10 cellular contexts compared by ENCODE assay signal in genomic region chr20:47503685-47504084, GRCh38. TPM values are rescaled to one million over a fixed set of nuclear protein-coding genes. Genes with fewer than 3 reads are reported as not detected.
A peak's percentile ranks its signal among the peaks of the same experiment; 100 is the strongest.
DNase-seq lines count a peak whose midpoint lies in the region; ATAC-seq, FAIRE-seq and TF ChIP-seq lines count a peak whose summit lies in the region.
"Had no signal": no experiment of that assay in that cellular context is flagged by ENCODE, and none has a peak within 500 bp of the region (broad histone marks: within the 10 kb centered on the region; RNA-seq: fewer than 3 reads in every experiment).

No MANE protein-coding gene starts in this region.

- H2AK5ac ChIP-seq in H1 (ENCODE audit: low read depth, low read length), result no peak overlapping the region

- peak overlapping the region; percentile 99 for H3K4me3 Mint-ChIP-seq in activated CD4-positive, alpha-beta T cell treated with anti-CD3 and anti-CD28 coated beads for 36 hours

- no peak for ATAC-seq in activated CD4-positive, alpha-beta T cell treated with anti-CD3 and anti-CD28 coated beads for 36 hours
- no peak for ATAC-seq in GM19397 (IDR thresholded peaks at IDR 0.05; ENCODE audit: unreplicated experiment)

- H3F3A ChIP-seq in smooth muscle cell (ENCODE audit: low read depth), result peaks cover 3% of the 10 kb centered on the region

- H3K4me2 ChIP-seq in OCI-LY7 (ENCODE audit: low read length), result peak overlapping the region; percentile 81
- H3K4me2 ChIP-seq in H1 (ENCODE audit: insufficient read depth in 1 of 2, low read depth in 2 of 2, low read length in 2 of 2), result peak overlapping the region; percentile 77 to 79; a peak in 3 of 4 replicates
- peak overlapping the region; percentile 92 for H3K4me2 ChIP-seq in smooth muscle cell

- no peak for FAIRE-seq in H1 (lab: Jason Lieb, UNC)
- FAIRE-seq: TTC549 had no signal

- no peak overlapping the region for H3K9ac ChIP-seq in H1 (replicated peaks in 1 of 4; ENCODE audit: extremely low read depth in 1 of 4, low read depth in 3 of 4, low read length in 3 of 4)
- peak overlapping the region; percentile 92 for H3K9ac ChIP-seq in smooth muscle cell (ENCODE audit: low read depth)

- no TSS peak for BruUV-seq in OCI-LY7 (replicated peaks; lab: Mats Ljungman, UMichigan)

- H3K9me3 Mint-ChIP-seq in activated CD4-positive, alpha-beta T cell treated with anti-CD3 and anti-CD28 coated beads for 36 hours (ENCODE audit: low read depth), result no peaks in the 10 kb centered on the region

- H3K79me2 ChIP-seq in OCI-LY7 (ENCODE audit: insufficient read depth, low read depth, low read length) (peaks cover 84% of the 10 kb centered on the region), H1 (ENCODE audit: control insufficient read depth in 1 of 2, insufficient read depth in 2 of 2, low read length in 2 of 2) (peaks cover 0 to 62% of the 10 kb centered on the region in 2 experiments; a peak in 2 of 4 replicates), smooth muscle cell (ENCODE audit: low read depth) (peaks cover 64% of the 10 kb centered on the region)

- H3K27me3 Mint-ChIP-seq in activated CD4-positive, alpha-beta T cell treated with anti-CD3 and anti-CD28 coated beads for 36 hours, result no peaks in the 10 kb centered on the region

- H4K5ac ChIP-seq in H1 (ENCODE audit: insufficient read length, low read depth, low read length), result no peak overlapping the region

- no peak for TF ChIP-seq RAD21 in H1 (IDR thresholded peaks at IDR 0.05 in 1 of 2, conservative IDR thresholded peaks at IDR 0.05 in 1 of 2; ENCODE audit: low read depth in 2 of 2, low read length in 2 of 2)

- H2AFZ ChIP-seq in OCI-LY7 (ENCODE audit: low read length) (no peak overlapping the region), H1 (ENCODE audit: low read length) (no peak overlapping the region), smooth muscle cell (ENCODE audit: low read depth) (no peak overlapping the region)

- peaks cover 44% of the 10 kb centered on the region for H3K36me3 Mint-ChIP-seq in activated CD4-positive, alpha-beta T cell treated with anti-CD3 and anti-CD28 coated beads for 36 hours (ENCODE audit: low read depth)

- TF ChIP-seq CTCF in OCI-LY7 (conservative IDR thresholded peaks at IDR 0.05; ENCODE audit: low read length), result 0 out of 2 replicates have a peak, but pooled peaks have one; percentile 21
- no peak for TF ChIP-seq CTCF in H1 (IDR thresholded peaks at IDR 0.05; ENCODE audit: control extremely low read depth in 1 of 3, insufficient read depth in 1 of 3, low read depth in 1 of 3, low read length in 3 of 3)
- no peak for TF ChIP-seq CTCF in smooth muscle cell (IDR thresholded peaks at IDR 0.05; ENCODE audit: borderline replicate concordance, insufficient read depth, poor library complexity, severe bottlenecking)

- H3K9me3 ChIP-seq in OCI-LY7 (ENCODE audit: low read length) (no peaks in the 10 kb centered on the region), H1 (ENCODE audit: insufficient read depth in 2 of 2, low read depth in 1 of 2, low read length in 1 of 2) (no peaks in the 10 kb centered on the region), smooth muscle cell (replicated peaks; ENCODE audit: low read depth) (no peaks in the 10 kb centered on the region)

- H4K20me1 ChIP-seq in OCI-LY7 (ENCODE audit: insufficient read depth, low read length) (peaks cover 24% of the 10 kb centered on the region), H1 (replicated peaks in 1 of 2; ENCODE audit: control insufficient read depth in 1 of 2, insufficient read depth in 2 of 2, low read length in 2 of 2) (peaks cover 0 to 2% of the 10 kb centered on the region in 2 experiments), smooth muscle cell (ENCODE audit: low read depth) (peaks cover 57% of the 10 kb centered on the region)

- H4K8ac ChIP-seq in H1 (ENCODE audit: extremely low read depth, insufficient read depth, low read length), result no peak overlapping the region

- TF ChIP-seq POLR2A in H1 (IDR thresholded peaks at IDR 0.05; ENCODE audit: control extremely low read depth in 1 of 2, low read depth in 2 of 2, low read length in 2 of 2), result no peak

- H3K27ac ChIP-seq in OCI-LY7 (ENCODE audit: low read depth, low read length, poor library complexity, severe bottlenecking), result peak overlapping the region; percentile 80
- H3K27ac ChIP-seq in H1 (ENCODE audit: low read depth, low read length), result no peak overlapping the region
- no peak overlapping the region for H3K27ac ChIP-seq in smooth muscle cell (ENCODE audit: low read depth)

- no peaks in the 10 kb centered on the region; the same call in 1 of the 2 replicates for H3K79me1 ChIP-seq in H1 (ENCODE audit: low read depth, low read length)

- no peak overlapping the region for H3K14ac ChIP-seq in H1 (ENCODE audit: insufficient read length)

- no peak for TF ChIP-seq EP300 in H1 (IDR thresholded peaks at IDR 0.05; ENCODE audit: borderline replicate concordance in 1 of 2, low read depth in 2 of 2, low read length in 2 of 2)

- no peak overlapping the region for H3K4ac ChIP-seq in H1 (replicated peaks; ENCODE audit: insufficient read length, low read depth, low read length)

- H2BK20ac ChIP-seq in H1 (ENCODE audit: low read length), result no peak overlapping the region

- peak overlapping the region; percentile 95 for H3K27ac Mint-ChIP-seq in activated CD4-positive, alpha-beta T cell treated with anti-CD3 and anti-CD28 coated beads for 36 hours

- no peaks in the 10 kb centered on the region for H3K27me3 ChIP-seq in H1 (replicated peaks in 1 of 4; ENCODE audit: control insufficient read depth in 3 of 4, extremely low read depth in 1 of 4, insufficient read depth in 3 of 4, low read length in 3 of 4)
- no peaks in the 10 kb centered on the region for H3K27me3 ChIP-seq in smooth muscle cell (ENCODE audit: low read depth)

- H3K36me3 ChIP-seq in OCI-LY7 (ENCODE audit: insufficient read depth, low read length) (peaks cover 25% of the 10 kb centered on the region), H1 (ENCODE audit: control insufficient read depth in 2 of 4, insufficient read depth in 4 of 4, low read length in 3 of 4) (no peaks in the 10 kb centered on the region), smooth muscle cell (ENCODE audit: low read depth) (no peaks in the 10 kb centered on the region)

- POLR2A ChIA-PET in activated CD4-positive, alpha-beta T cell treated with anti-CD3 and anti-CD28 coated beads for 36 hours (lab: Charles Lee), result interaction anchor here (1.5 kb wide), 1 partner anchor 10 kb away, joined by 4 read pairs; no protein-coding TSS in a partner anchor
- POLR2A ChIA-PET in OCI-LY7 (lab: Charles Lee), result interaction anchor here (0.6 to 4.1 kb wide), 21 partner anchors 10 to 187 kb away, joined by 3 to 47 read pairs (median 5); no protein-coding TSS in a partner anchor
- POLR2A ChIA-PET in H1 (lab: Charles Lee; ENCODE audit: partially characterized antibody), result interaction anchor here (1.6 to 5.0 kb wide), 3 partner anchors 11 to 310 kb away, joined by 6 to 32 read pairs (median 15); no protein-coding TSS in a partner anchor

- H2BK15ac ChIP-seq in H1 (ENCODE audit: low read length), result no peak overlapping the region

- H2BK12ac ChIP-seq in H1 (ENCODE audit: low read depth, low read length), result no peak overlapping the region

- H3K4me3 ChIP-seq in OCI-LY7 (ENCODE audit: low read depth, low read length, poor library complexity, severe bottlenecking) (peak overlapping the region; percentile 82), H1 (ENCODE audit: extremely low read depth in 1 of 4, insufficient read depth in 2 of 4, low read depth in 3 of 4, low read length in 4 of 4) (peak overlapping the region in 3 of 4 experiments; percentile 74 to 89 (median 86); a peak in 2 of 8 replicates), smooth muscle cell (peak overlapping the region; percentile 85)

- peaks cover 60% of the 10 kb centered on the region for H3K4me1 Mint-ChIP-seq in activated CD4-positive, alpha-beta T cell treated with anti-CD3 and anti-CD28 coated beads for 36 hours

- no peak overlapping the region for H3K18ac ChIP-seq in H1 (ENCODE audit: extremely low read depth, low read length)

- H2BK5ac ChIP-seq in H1 (ENCODE audit: low read depth, low read length), result no peak overlapping the region

- H3K23ac ChIP-seq in H1 (ENCODE audit: insufficient read length), result no peak overlapping the region

- no peak overlapping the region for H2BK120ac ChIP-seq in H1 (replicated peaks; ENCODE audit: low read depth, low read length)

- H3K56ac ChIP-seq in H1 (replicated peaks; ENCODE audit: insufficient read length, low read depth, low read length), result no peak overlapping the region

- CTCF ChIA-PET in activated CD4-positive, alpha-beta T cell treated with anti-CD3 and anti-CD28 coated beads for 36 hours (lab: Charles Lee), result interaction anchor here (0.6 to 4.6 kb wide), 14 partner anchors 10 to 232 kb away, joined by 3 to 36 read pairs (median 4); no protein-coding TSS in a partner anchor
- CTCF ChIA-PET in OCI-LY7 (lab: Charles Lee; ENCODE audit: unreplicated experiment) (no interaction called here), H1 (lab: Charles Lee; ENCODE audit: partially characterized antibody) (interaction anchor here (0.7 to 3.2 kb wide), 6 partner anchors 8 to 230 kb away, joined by 3 to 16 read pairs (median 4); no protein-coding TSS in a partner anchor)

- no peak for DNase-seq in activated CD4-positive, alpha-beta T cell treated with anti-CD3 and anti-CD28 coated beads for 36 hours
- no peak for DNase-seq in activated CD4-positive, alpha-beta T cell treated with anti-CD3 and anti-CD28 coated beads, Interleukin-2, amount 50 U/mL, for 1 hour
- DNase-seq in OCI-LY7 (ENCODE audit: low spot score), result peak; percentile 49
- no peak for DNase-seq in H1 (ENCODE audit: low read depth in 1 of 2, low spot score in 2 of 2)
- DNase-seq in smooth muscle cell (lab: John Stamatoyannopoulos, UW; ENCODE audit: unreplicated experiment), result no peak
- DNase-seq in H4 (ENCODE audit: low spot score), result no peak
- no peak for DNase-seq in GM19240 (ENCODE audit: insufficient read length, low spot score)
- DNase-seq: GDM1 had no signal

- intact Hi-C loops in activated CD4-positive, alpha-beta T cell treated with anti-CD3 and anti-CD28 coated beads for 36 hours (cut with DNase I, micrococcal nuclease), result loop anchor here (1.0 to 10.0 kb wide), 10 partner anchors 13 to 1661 kb away; no protein-coding TSS in a partner anchor
- intact Hi-C loops in OCI-LY7 (cut with micrococcal nuclease; ENCODE audit: unreplicated experiment), result loop anchor here (1.0 to 5.0 kb wide), 6 partner anchors 51 to 231 kb away; no protein-coding TSS in a partner anchor

- WGBS in H1 (ENCODE audit: extremely low coverage in 1 of 2, insufficient coverage in 1 of 2, insufficient read length in 1 of 2, insufficient replicate concordance in 2 of 2, low coverage in 1 of 2, low lambda C conversion rate in 2 of 2, missing lambda C conversion rate in 1 of 2), 2 experiments, result 81% methylated on average over 2 of the region's 2 CpGs; no CpG with 5 or more reads in 1 of the 2 experiments
- WGBS in smooth muscle cell (ENCODE audit: low lambda C conversion rate), result 80% methylated on average over 2 of the region's 2 CpGs

- no peaks in the 10 kb centered on the region for H3K9me2 ChIP-seq in OCI-LY7 (ENCODE audit: insufficient read depth, low read length)

- H3K23me2 ChIP-seq in H1 (ENCODE audit: low read depth, low read length), result peaks cover 4% of the 10 kb centered on the region; the same call in 1 of the 2 replicates

- H4K91ac ChIP-seq in H1 (replicated peaks; ENCODE audit: insufficient read length, low read length), result no peak overlapping the region

- H3K4me1 ChIP-seq in OCI-LY7 (ENCODE audit: insufficient read depth, low read length, poor library complexity, severe bottlenecking) (peaks cover 51% of the 10 kb centered on the region), H1 (replicated peaks in 1 of 4; ENCODE audit: control insufficient read depth in 3 of 4, insufficient read depth in 4 of 4, low read length in 3 of 4) (peaks cover 0 to 9% (median 4%) of the 10 kb centered on the region in 4 experiments; a peak in 4 of 7 replicates), smooth muscle cell (ENCODE audit: low read depth) (peaks cover 39% of the 10 kb centered on the region)

RNA-seq across cellular contexts. Expression of gene NCOA3, which starts 2.0 kb away (rescaled TPM):
- total RNA-seq in activated CD4-positive, alpha-beta T cell treated with anti-CD3 and anti-CD28 coated beads for 36 hours, result 10 to 100 TPM; 76.4 to 83.4 TPM
- 45.4 and 50.5 TPM in 2 replicates for total RNA-seq in OCI-LY7 (2014; rRNA removed; shearing (Covaris generic))
- total RNA-seq in OCI-LY7 (2022) (75.6 and 86.5 TPM in 2 replicates), smooth muscle cell (25.9 and 28.4 TPM in 2 replicates)
- total RNA-seq in H1 (2021; fragmentation: NEBNext Ultra II Directional; extraction: Animal tissue kit (Norgen Biotek cat#: 25700)), result 21.1 and 24.7 TPM in 2 replicates
- polyA plus RNA-seq in H1 (2011; rRNA removed) (6.7 and 7.9 TPM in 2 replicates), smooth muscle cell (6.0 and 12.3 TPM in 2 replicates)
- 10.4 TPM for polyA plus RNA-seq in H1 (2011; cell fraction: cytosol; rRNA removed)
- 14.1 TPM for polyA plus RNA-seq in H1 (2011; cell fraction: nucleus; rRNA removed)
- polyA plus RNA-seq in H1 (2012, experiment 1 of 2), result 6.9 to 12.3 TPM (median 9.0 TPM) in 4 replicates
- polyA plus RNA-seq in H1 (2012, experiment 2 of 2), result 0.51 TPM
- 10.1 TPM for polyA plus RNA-seq in H1 (2013, experiment 1 of 2)
- polyA plus RNA-seq in H1 (2013, experiment 2 of 2), result 10.3 TPM
- 34.1 and 42.0 TPM in 2 replicates for polyA minus RNA-seq in H1 (2011; rRNA and poly(A)+ RNA removed)
- polyA minus RNA-seq in H1 (2011; cell fraction: cytosol; rRNA and poly(A)+ RNA removed), result 18.4 TPM
- 29.2 TPM for polyA minus RNA-seq in H1 (2011; cell fraction: nucleus; rRNA and poly(A)+ RNA removed)
- total RNA-seq in H4 (2014; rRNA removed; shearing (Covaris generic)), result 10.2 and 12.3 TPM in 2 replicates
